In the genomic region with DNA sequence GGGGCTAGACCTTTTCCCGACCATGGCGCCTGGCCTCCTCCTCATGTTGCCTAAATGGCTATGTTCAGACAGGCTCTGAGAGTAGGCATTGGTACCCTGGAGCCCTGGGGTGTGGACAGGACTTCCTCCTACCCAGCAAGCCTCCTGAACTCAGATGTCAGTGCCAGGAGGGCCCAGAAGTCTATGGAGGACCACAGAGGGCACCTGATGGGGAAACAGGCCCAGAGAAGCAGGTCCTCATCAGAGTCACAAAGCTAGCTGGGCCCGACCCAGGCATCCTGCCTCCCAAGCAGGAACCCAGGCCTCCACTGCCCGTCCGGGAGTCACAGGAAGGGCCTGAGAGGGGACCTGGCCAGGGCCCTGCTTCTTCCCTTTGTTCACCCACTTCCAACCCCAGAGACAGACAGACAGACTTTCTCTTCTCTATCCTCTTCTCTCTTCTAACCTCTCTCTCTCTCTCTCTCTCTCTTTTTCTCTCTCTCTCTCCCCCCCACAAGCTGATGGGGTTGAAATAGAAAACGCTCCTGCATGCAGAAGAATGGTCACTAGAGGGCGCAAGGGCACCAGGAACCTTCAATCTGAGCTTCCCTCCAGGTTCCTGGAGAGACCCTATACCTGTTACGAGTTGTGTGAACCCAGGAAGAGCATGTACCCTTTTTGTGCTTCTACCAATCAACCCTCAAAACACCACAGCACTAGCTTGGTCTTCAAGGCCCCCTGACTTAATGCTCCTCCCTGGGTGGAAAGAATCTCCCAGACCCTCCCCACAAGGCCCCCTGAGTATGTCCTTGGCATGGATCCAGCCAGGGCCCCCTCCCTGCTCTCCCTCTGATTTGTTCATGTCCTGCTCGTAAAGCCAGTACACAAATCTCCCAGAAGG, we compare ENCODE assay signal across 8 cellular contexts. TPM values are rescaled to one million over a fixed set of nuclear protein-coding genes. Genes with fewer than 3 reads are reported as not detected.
DNase-seq lines count a peak whose midpoint lies in the region; ATAC-seq and TF ChIP-seq lines count a peak whose summit lies in the region.

No MANE protein-coding gene starts in this region.

- H3K4me3 Mint-ChIP-seq in T-cell, result peak overlapping the region in 2 of 3 donors; percentile 15 to 62
- H3K4me3 Mint-ChIP-seq in activated naive CD8-positive, alpha-beta T cell treated with anti-CD3 and anti-CD28 coated beads, Interleukin-2, amount 50 U/mL, for 24 hours, result no peak overlapping the region

- H3K27ac Mint-ChIP-seq in T-cell, result peak overlapping the region; percentile 84 to 85
- H3K27ac Mint-ChIP-seq in activated naive CD8-positive, alpha-beta T cell treated with anti-CD3 and anti-CD28 coated beads, Interleukin-2, amount 50 U/mL, for 24 hours, result peak overlapping the region; percentile 38

- H3K36me3 Mint-ChIP-seq in T-cell, result peaks cover 13% of the 10 kb centered on the region
- H3K36me3 Mint-ChIP-seq in activated naive CD8-positive, alpha-beta T cell treated with anti-CD3 and anti-CD28 coated beads, Interleukin-2, amount 50 U/mL, for 24 hours (ENCODE audit: low read depth), result peaks cover 3% of the 10 kb centered on the region

- peak in 3 of 4 experiments; percentile 17 to 27 (median 18) for ATAC-seq in T-cell (replicated peaks in 1 of 4)
- no peak for ATAC-seq in activated naive CD8-positive, alpha-beta T cell treated with anti-CD3 and anti-CD28 coated beads, Interleukin-2, amount 50 U/mL, for 24 hours
- ATAC-seq in left cardiac atrium, result peak in 1 of 2 donors; percentile 12
- ATAC-seq in GM21529 (IDR thresholded peaks at IDR 0.05; ENCODE audit: unreplicated experiment), result no peak
- no peak for ATAC-seq in GM19467 (IDR thresholded peaks at IDR 0.05; ENCODE audit: unreplicated experiment)

- H3K9me3 Mint-ChIP-seq in T-cell, result no peaks in the 10 kb centered on the region
- no peaks in the 10 kb centered on the region for H3K9me3 Mint-ChIP-seq in activated naive CD8-positive, alpha-beta T cell treated with anti-CD3 and anti-CD28 coated beads, Interleukin-2, amount 50 U/mL, for 24 hours

- CTCF ChIA-PET in T-cell (lab: Charles Lee), result interaction anchor here (0.5 to 2.1 kb wide), 25 partner anchors 9 to 453 kb away, joined by 3 to 38 read pairs (median 4); a partner anchor contains a TSS

- intact Hi-C loops in left cardiac atrium (cut with DNase I), result loop anchor here (1.0 to 10.0 kb wide), 5 partner anchors 67 to 517 kb away; a partner anchor contains a TSS

- DNase-seq in GM06990 (ENCODE audit: extremely low read depth, insufficient read length) (no peak), NCI-H1436 (lab: John Stamatoyannopoulos, UW) (peak; percentile 75), T-cell (peak; percentile 54 to 83 (median 74)), left cardiac atrium (peak; percentile 75), retinal pigment epithelial cell (ENCODE audit: low read depth) (no peak)
- peak; percentile 80 for DNase-seq in activated naive CD8-positive, alpha-beta T cell treated with anti-CD3 and anti-CD28 coated beads, Interleukin-2, amount 50 U/mL, for 24 hours

- POLR2A ChIA-PET in T-cell (lab: Charles Lee), result interaction anchor here (0.6 to 0.8 kb wide), 6 partner anchors 25 to 143 kb away, joined by 3 to 16 read pairs (median 4); a partner anchor contains a TSS

- TF ChIP-seq CTCF in GM06990 (IDR thresholded peaks at IDR 0.05; ENCODE audit: insufficient read depth, low read length, poor library complexity, severe bottlenecking) (peak; percentile 76), retinal pigment epithelial cell (conservative IDR thresholded peaks at IDR 0.05; ENCODE audit: low read depth, low read length) (peak; percentile 90)

- no peaks in the 10 kb centered on the region for H3K27me3 Mint-ChIP-seq in T-cell
- no peaks in the 10 kb centered on the region for H3K27me3 Mint-ChIP-seq in activated naive CD8-positive, alpha-beta T cell treated with anti-CD3 and anti-CD28 coated beads, Interleukin-2, amount 50 U/mL, for 24 hours

- peaks cover 45 to 66% (median 46%) of the 10 kb centered on the region in 3 donors for H3K4me1 Mint-ChIP-seq in T-cell
- peaks cover 38% of the 10 kb centered on the region for H3K4me1 Mint-ChIP-seq in activated naive CD8-positive, alpha-beta T cell treated with anti-CD3 and anti-CD28 coated beads, Interleukin-2, amount 50 U/mL, for 24 hours

- no peaks in the 10 kb centered on the region for H3K27me3 ChIP-seq in GM06990 (replicated peaks; ENCODE audit: control insufficient read depth, insufficient read depth, low read length)

- no peak overlapping the region for H3K4me3 ChIP-seq in GM06990 (replicated peaks; ENCODE audit: low read depth, low read length)
- H3K4me3 ChIP-seq in retinal pigment epithelial cell (ENCODE audit: low read length), result no peak overlapping the region

- H3K36me3 ChIP-seq in GM06990 (ENCODE audit: control insufficient read depth, insufficient read depth, low read length), result peaks cover 4% of the 10 kb centered on the region

RNA-seq across cellular contexts. Expression of a gene that starts 27.1 kb away (rescaled TPM):
- total RNA-seq in T-cell (100 to 1,000 TPM; 117 to 162 (median 148) TPM), left cardiac atrium (10 to 100 TPM; 60.3 to 66.9 TPM)

RNA-seq across cellular contexts. Expression of a gene that starts 50.9 kb away (rescaled TPM):
- total RNA-seq in T-cell (1 to 10 TPM; 1.1 to 6.1 (median 1.7) TPM), left cardiac atrium (10 to 100 TPM; 40.9 to 41.6 TPM)

Comparison
In these comparisons a context has a peak if more than half of its experiments do, and no peak if none do; other contexts are left out.
1. DNase-seq: peak in NCI-H1436 (single experiment), T-cell (34 of 34), activated naive CD8-positive, alpha-beta T cell treated with anti-CD3 and anti-CD28 coated beads, Interleukin-2, amount 50 U/mL, for 24 hours (single experiment) and left cardiac atrium (single experiment); none in GM06990 (single experiment) and retinal pigment epithelial cell (single experiment).
2. ATAC-seq: peak in T-cell (3 of 4); none in activated naive CD8-positive, alpha-beta T cell treated with anti-CD3 and anti-CD28 coated beads, Interleukin-2, amount 50 U/mL, for 24 hours (single experiment), GM21529 (single experiment) and GM19467 (single experiment).
3. RNA of a gene that starts 50.9 kb away (total RNA-seq): 40.9 to 41.6 TPM in left cardiac atrium; 1.1 to 6.1 TPM in T-cell; every median in the first group is over 4 times any median in the second.